25 cellular contexts compared by ENCODE assay signal in the genomic region with DNA sequence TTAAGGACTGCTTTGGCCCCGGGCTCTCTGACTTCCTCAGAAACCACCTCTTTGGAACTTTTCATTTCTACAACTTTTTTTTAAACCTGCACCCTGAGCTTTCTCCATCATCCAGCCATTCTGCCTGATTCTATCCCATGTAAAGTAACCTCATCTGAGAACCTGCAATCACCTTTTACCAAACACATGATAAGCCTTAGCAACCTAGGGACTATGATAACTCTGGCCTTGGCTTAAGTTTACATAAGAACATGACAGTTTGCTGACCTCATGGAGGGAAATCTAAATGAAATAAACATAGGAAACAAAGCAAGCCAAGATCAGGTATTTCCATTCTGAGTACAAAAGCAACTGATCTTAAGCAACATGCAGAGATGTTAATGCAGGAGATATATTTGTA. TPM values are rescaled to one million over a fixed set of nuclear protein-coding genes. Genes with fewer than 3 reads are reported as not detected.
A peak's percentile ranks its signal among the peaks of the same experiment; 100 is the strongest.
DNase-seq lines count a peak whose midpoint lies in the region; ATAC-seq, FAIRE-seq and TF ChIP-seq lines count a peak whose summit lies in the region.
"Had no signal": no experiment of that assay in that cellular context is flagged by ENCODE, and none has a peak within 500 bp of the region (broad histone marks: within the 10 kb centered on the region; RNA-seq: fewer than 3 reads in every experiment).

No MANE protein-coding gene starts in this region.

- in situ Hi-C loops in mammary epithelial cell (cut with MboI; ENCODE audit: low sequenced_read_pairs in 2 of 2) = no loop called here

- no peak for TF ChIP-seq POLR2A in breast epithelium (IDR thresholded peaks at IDR 0.05)
- no peak for TF ChIP-seq POLR2A in H1 (IDR thresholded peaks at IDR 0.05; ENCODE audit: control extremely low read depth in 1 of 2, low read depth in 2 of 2, low read length in 2 of 2)
- no peak for TF ChIP-seq POLR2A in right lobe of liver (IDR thresholded peaks at IDR 0.05)

- no peak overlapping the region for H2BK12ac ChIP-seq in H1 (ENCODE audit: low read depth, low read length)

- FAIRE-seq in H1 (lab: Jason Lieb, UNC) = peak; percentile 52
- FAIRE-seq: A549, D721Med, G401.6, GM12878, GM12892, GM18507 had no signal

- H3K4me3 ChIP-seq in mammary epithelial cell (replicated peaks in 1 of 3; ENCODE audit: insufficient read depth in 1 of 3, low read depth in 2 of 3, low read length in 3 of 3) (no peak overlapping the region), breast epithelium (no peak overlapping the region), H1 (ENCODE audit: extremely low read depth in 1 of 4, insufficient read depth in 2 of 4, low read depth in 3 of 4, low read length in 4 of 4) (no peak overlapping the region), right lobe of liver (no peak overlapping the region), tibial artery (no peak overlapping the region), left lung (no peak overlapping the region)
- H3K4me3 ChIP-seq: A549; BLaER1 treated with 17β-estradiol and CSF1 and Interleukin-3, amounts not matched to agents 10 nM and 100 nM; GM12878 had no signal

- H3K56ac ChIP-seq in H1 (replicated peaks; ENCODE audit: insufficient read length, low read depth, low read length) = no peak overlapping the region

- H2BK5ac ChIP-seq in H1 (ENCODE audit: low read depth, low read length) = no peak overlapping the region

- H3K23me2 ChIP-seq in H1 (ENCODE audit: low read depth, low read length) = no peaks in the 10 kb centered on the region

- no peak for TF ChIP-seq RAD21 in H1 (IDR thresholded peaks at IDR 0.05 in 1 of 2, conservative IDR thresholded peaks at IDR 0.05 in 1 of 2; ENCODE audit: low read depth in 2 of 2, low read length in 2 of 2)

- CTCF ChIA-PET in mammary epithelial cell (lab: Charles Lee; ENCODE audit: low non-redundant PET) (no interaction called here), H1 (lab: Charles Lee; ENCODE audit: partially characterized antibody) (interaction anchor here (1.1 to 2.2 kb wide), 4 partner anchors 14 to 162 kb away, joined by 3 to 17 read pairs (median 4); no protein-coding TSS in a partner anchor)

- H4K5ac ChIP-seq in H1 (ENCODE audit: insufficient read length, low read depth, low read length) = no peak overlapping the region

- H3K4me2 ChIP-seq in mammary epithelial cell (ENCODE audit: insufficient read depth, low read depth, low read length) = no peak overlapping the region
- no peak overlapping the region for H3K4me2 ChIP-seq in H1 (ENCODE audit: insufficient read depth in 1 of 2, low read depth in 2 of 2, low read length in 2 of 2)
- H3K4me2 ChIP-seq: A549; BLaER1 treated with 17β-estradiol and CSF1 and Interleukin-3, amounts not matched to agents 10 nM and 100 nM had no signal

- H2BK15ac ChIP-seq in H1 (ENCODE audit: low read length) = no peak overlapping the region

- no peak overlapping the region for H2BK120ac ChIP-seq in H1 (replicated peaks; ENCODE audit: low read depth, low read length)

- no peaks in the 10 kb centered on the region for H3K36me3 ChIP-seq in mammary epithelial cell (ENCODE audit: insufficient read depth, low read length)
- no peaks in the 10 kb centered on the region for H3K36me3 ChIP-seq in breast epithelium
- no peaks in the 10 kb centered on the region for H3K36me3 ChIP-seq in H1 (ENCODE audit: control insufficient read depth in 2 of 4, insufficient read depth in 4 of 4, low read length in 3 of 4)
- H3K36me3 ChIP-seq in right lobe of liver = no peaks in the 10 kb centered on the region
- H3K36me3 ChIP-seq in tibial artery = no peaks in the 10 kb centered on the region
- H3K36me3 ChIP-seq in left lung = no peaks in the 10 kb centered on the region
- H3K36me3 ChIP-seq: BLaER1 treated with 17β-estradiol and CSF1 and Interleukin-3, amounts not matched to agents 10 nM and 100 nM had no signal

- H2AK5ac ChIP-seq in H1 (ENCODE audit: low read depth, low read length) = no peak overlapping the region

- DNase-seq in mammary epithelial cell (peak; percentile 14), breast epithelium (ENCODE audit: low spot score in 2 of 2) (no peak), H1 (ENCODE audit: low read depth in 1 of 2, low spot score in 2 of 2) (no peak), iris pigment epithelial cell (ENCODE audit: low read depth) (peak; percentile 20), right lobe of liver (no peak), GM03348 (ENCODE audit: low spot score) (no peak), tibial artery (no peak), left lung (no peak)
- DNase-seq: AML-193; Caco-2; Calu3; CD4-positive, alpha-beta T cell; CD8-positive, alpha-beta T cell; DMS79 treated with DMSO at 0.1 percent for 48 hours; GF-D8 had no signal

- ATAC-seq in right lobe of liver (peak; percentile 64 to 89 (median 80)), left lung (no peak)
- ATAC-seq: A549; CD8-positive, alpha-beta T cell; GM12878 had no signal

- H4K20me1 ChIP-seq in mammary epithelial cell (ENCODE audit: insufficient read depth, low read length) (no peaks in the 10 kb centered on the region), H1 (replicated peaks in 1 of 2; ENCODE audit: control insufficient read depth in 1 of 2, insufficient read depth in 2 of 2, low read length in 2 of 2) (no peaks in the 10 kb centered on the region)
- H4K20me1 ChIP-seq: BLaER1 treated with 17β-estradiol and CSF1 and Interleukin-3, amounts not matched to agents 10 nM and 100 nM had no signal

- no peak overlapping the region for H2BK20ac ChIP-seq in H1 (ENCODE audit: low read length)

- 86% methylated on average over 1 of the region's 1 CpG for WGBS in mammary epithelial cell (ENCODE audit: low coverage, missing lambda C conversion rate)
- 87% methylated on average over 1 of the region's 1 CpG; no CpG with 5 or more reads in 1 of the 2 experiments for WGBS in H1 (ENCODE audit: extremely low coverage in 1 of 2, insufficient coverage in 1 of 2, insufficient read length in 1 of 2, insufficient replicate concordance in 2 of 2, low coverage in 1 of 2, low lambda C conversion rate in 2 of 2, missing lambda C conversion rate in 1 of 2), 2 experiments
- 56% methylated on average over 1 of the region's 1 CpG for WGBS in right lobe of liver (ENCODE audit: insufficient coverage, low coverage, low lambda C conversion rate, missing lambda C conversion rate)

- H3K79me2 ChIP-seq in mammary epithelial cell (ENCODE audit: insufficient read depth, low read length) (no peaks in the 10 kb centered on the region), H1 (ENCODE audit: control insufficient read depth in 1 of 2, insufficient read depth in 2 of 2, low read length in 2 of 2) (no peaks in the 10 kb centered on the region)

- no TSS peak for BruUV-seq in mammary epithelial cell (replicated peaks; lab: Mats Ljungman, UMichigan)

- H3K27me3 ChIP-seq in mammary epithelial cell (ENCODE audit: insufficient read depth, low read length) (no peaks in the 10 kb centered on the region), breast epithelium (no peaks in the 10 kb centered on the region), H1 (replicated peaks in 1 of 4; ENCODE audit: control insufficient read depth in 3 of 4, extremely low read depth in 1 of 4, insufficient read depth in 3 of 4, low read length in 3 of 4) (no peaks in the 10 kb centered on the region), right lobe of liver (no peaks in the 10 kb centered on the region), tibial artery (no peaks in the 10 kb centered on the region), left lung (no peaks in the 10 kb centered on the region)
- H3K27me3 ChIP-seq: BLaER1 treated with 17β-estradiol and CSF1 and Interleukin-3, amounts not matched to agents 10 nM and 100 nM had no signal

- H3K9ac ChIP-seq in mammary epithelial cell (ENCODE audit: insufficient read depth, low read length) = no peak overlapping the region
- no peak overlapping the region for H3K9ac ChIP-seq in H1 (replicated peaks in 1 of 4; ENCODE audit: extremely low read depth in 1 of 4, low read depth in 3 of 4, low read length in 3 of 4)
- H3K9ac ChIP-seq: BLaER1 treated with 17β-estradiol and CSF1 and Interleukin-3, amounts not matched to agents 10 nM and 100 nM had no signal

- H3K23ac ChIP-seq in H1 (ENCODE audit: insufficient read length) = no peak overlapping the region

- dilution Hi-C loops in mammary epithelial cell (cut with HindIII; ENCODE audit: low sequenced_read_pairs) = loop anchor here (5.0 kb wide), 1 partner anchor 60 kb away; no protein-coding TSS in a partner anchor

- H3K4me1 ChIP-seq in mammary epithelial cell (ENCODE audit: insufficient read depth, low read length) (no peaks in the 10 kb centered on the region), breast epithelium (no peaks in the 10 kb centered on the region), H1 (replicated peaks in 1 of 4; ENCODE audit: control insufficient read depth in 3 of 4, insufficient read depth in 4 of 4, low read length in 3 of 4) (no peaks in the 10 kb centered on the region), right lobe of liver (peaks cover 0 to 9% (median 0%) of the 10 kb centered on the region in 4 donors), tibial artery (no peaks in the 10 kb centered on the region), left lung (no peaks in the 10 kb centered on the region)
- H3K4me1 ChIP-seq: A549; BLaER1 treated with 17β-estradiol and CSF1 and Interleukin-3, amounts not matched to agents 10 nM and 100 nM; Caco-2 had no signal

- no peak overlapping the region for H3K4ac ChIP-seq in H1 (replicated peaks; ENCODE audit: insufficient read length, low read depth, low read length)

- no peak overlapping the region for H4K8ac ChIP-seq in H1 (ENCODE audit: extremely low read depth, insufficient read depth, low read length)

- TF ChIP-seq CTCF in mammary epithelial cell (conservative IDR thresholded peaks at IDR 0.05 in 1 of 2, IDR thresholded peaks at IDR 0.05 in 1 of 2; ENCODE audit: extremely low read depth in 1 of 2, insufficient read depth in 1 of 2, low read depth in 1 of 2, low read length in 2 of 2) = no peak
- TF ChIP-seq CTCF in breast epithelium (IDR thresholded peaks at IDR 0.05) = no peak
- no peak for TF ChIP-seq CTCF in H1 (IDR thresholded peaks at IDR 0.05; ENCODE audit: control extremely low read depth in 1 of 3, insufficient read depth in 1 of 3, low read depth in 1 of 3, low read length in 3 of 3)
- no peak for TF ChIP-seq CTCF in right lobe of liver (IDR thresholded peaks at IDR 0.05)
- TF ChIP-seq CTCF in tibial artery (IDR thresholded peaks at IDR 0.05) = no peak
- no peak for TF ChIP-seq CTCF in left lung (IDR thresholded peaks at IDR 0.05)

- no peak overlapping the region for H3K27ac ChIP-seq in mammary epithelial cell (ENCODE audit: insufficient read depth, low read depth, low read length)
- H3K27ac ChIP-seq in breast epithelium = no peak overlapping the region
- H3K27ac ChIP-seq in H1 (ENCODE audit: low read depth, low read length) = no peak overlapping the region
- no peak overlapping the region for H3K27ac ChIP-seq in right lobe of liver
- no peak overlapping the region for H3K27ac ChIP-seq in tibial artery
- no peak overlapping the region for H3K27ac ChIP-seq in left lung
- H3K27ac ChIP-seq: 22Rv1; A549; BLaER1 treated with 17β-estradiol and CSF1 and Interleukin-3, amounts not matched to agents 10 nM and 100 nM; C4-2B had no signal

- H3K79me1 ChIP-seq in H1 (ENCODE audit: low read depth, low read length) = no peaks in the 10 kb centered on the region

- no peak overlapping the region for H4K91ac ChIP-seq in H1 (replicated peaks; ENCODE audit: insufficient read length, low read length)

- H3K18ac ChIP-seq in H1 (ENCODE audit: extremely low read depth, low read length) = no peak overlapping the region

- POLR2A ChIA-PET in H1 (lab: Charles Lee; ENCODE audit: partially characterized antibody) = no interaction called here

- H3K9me3 ChIP-seq in mammary epithelial cell (replicated peaks; ENCODE audit: insufficient read depth, low read length) = no peaks in the 10 kb centered on the region
- no peaks in the 10 kb centered on the region for H3K9me3 ChIP-seq in breast epithelium
- no peaks in the 10 kb centered on the region for H3K9me3 ChIP-seq in H1 (ENCODE audit: insufficient read depth in 2 of 2, low read depth in 1 of 2, low read length in 1 of 2)
- H3K9me3 ChIP-seq in right lobe of liver = no peaks in the 10 kb centered on the region
- no peaks in the 10 kb centered on the region for H3K9me3 ChIP-seq in tibial artery
- H3K9me3 ChIP-seq in left lung = no peaks in the 10 kb centered on the region
- H3K9me3 ChIP-seq: A549; BLaER1 treated with 17β-estradiol and CSF1 and Interleukin-3, amounts not matched to agents 10 nM and 100 nM; Caco-2 had no signal

- intact Hi-C loops in mammary epithelial cell (cut with micrococcal nuclease) = no loop called here
- intact Hi-C loops in breast epithelium (cut with DNase I; ENCODE audit: low total_unique reads) = no loop called here
- intact Hi-C loops in right lobe of liver (cut with DNase I) = no loop called here
- intact Hi-C loops in tibial artery (cut with DNase I; ENCODE audit: low total_unique reads) = no loop called here
- intact Hi-C loops in left lung (cut with DNase I) = no loop called here

- no peak for TF ChIP-seq EP300 in H1 (IDR thresholded peaks at IDR 0.05; ENCODE audit: borderline replicate concordance in 1 of 2, low read depth in 2 of 2, low read length in 2 of 2)

- H3K14ac ChIP-seq in H1 (ENCODE audit: insufficient read length) = no peak overlapping the region

- H2AFZ ChIP-seq in mammary epithelial cell (ENCODE audit: low read depth, low read length) = no peak overlapping the region
- no peak overlapping the region for H2AFZ ChIP-seq in H1 (ENCODE audit: low read length)

RNA-seq across cellular contexts. Expression of gene TMEM150C, which starts 15.7 kb away (rescaled TPM):
- 1 to 10 TPM in 1 of 2 donors, under 1 TPM in 1; 0.59 to 1.5 TPM for total RNA-seq in mammary epithelial cell
- 0.07 TPM for polyA plus RNA-seq in mammary epithelial cell
- not detected for polyA minus RNA-seq in mammary epithelial cell
- 10 to 100 TPM; 38.3 to 52.1 (median 46.7) TPM for total RNA-seq in breast epithelium
- total RNA-seq in H1 (2021; fragmentation: NEBNext Ultra II Directional; extraction: Animal tissue kit (Norgen Biotek cat#: 25700)) = 1.7 and 1.9 TPM in 2 replicates
- 1.2 and 1.5 TPM in 2 replicates for polyA plus RNA-seq in H1 (2011; rRNA removed)
- polyA plus RNA-seq in H1 (2011; cell fraction: cytosol; rRNA removed) = 1.8 TPM
- 0.64 TPM for polyA plus RNA-seq in H1 (2011; cell fraction: nucleus; rRNA removed)
- 2.0 to 2.7 TPM (median 2.5 TPM) in 4 replicates for polyA plus RNA-seq in H1 (2012, experiment 1 of 2)
- 0.43 TPM for polyA plus RNA-seq in H1 (2012, experiment 2 of 2)
- 2.6 TPM for polyA plus RNA-seq in H1 (2013, experiment 1 of 2)
- 2.7 TPM for polyA plus RNA-seq in H1 (2013, experiment 2 of 2)
- 1.9 and 3.8 TPM in 2 replicates for polyA minus RNA-seq in H1 (2011; rRNA and poly(A)+ RNA removed)
- polyA minus RNA-seq in H1 (2011; cell fraction: cytosol; rRNA and poly(A)+ RNA removed) = 2.2 TPM
- 0.50 TPM for polyA minus RNA-seq in H1 (2011; cell fraction: nucleus; rRNA and poly(A)+ RNA removed)
- 10 to 100 TPM in 1 of 6 experiments, 1 to 10 TPM in 5; 3.5 to 11.8 (median 6.8) TPM for total RNA-seq in right lobe of liver
- total RNA-seq in left lung = 1 to 10 TPM; 4.3 to 5.1 TPM
- total RNA-seq: B cell; CD4-positive, alpha-beta T cell; CD8-positive, alpha-beta T cell had no signal

Comparison
In these comparisons a context has a peak if more than half of its experiments do, and no peak if none do; other contexts are left out.
1. DNase-seq: peak in mammary epithelial cell (single experiment) and iris pigment epithelial cell (single experiment); none in breast epithelium (0 of 2), H1 (0 of 2), right lobe of liver (0 of 3), GM03348 (single experiment), tibial artery (0 of 2) and left lung (0 of 2).